13 cellular contexts compared by ENCODE assay signal in the genomic region with DNA sequence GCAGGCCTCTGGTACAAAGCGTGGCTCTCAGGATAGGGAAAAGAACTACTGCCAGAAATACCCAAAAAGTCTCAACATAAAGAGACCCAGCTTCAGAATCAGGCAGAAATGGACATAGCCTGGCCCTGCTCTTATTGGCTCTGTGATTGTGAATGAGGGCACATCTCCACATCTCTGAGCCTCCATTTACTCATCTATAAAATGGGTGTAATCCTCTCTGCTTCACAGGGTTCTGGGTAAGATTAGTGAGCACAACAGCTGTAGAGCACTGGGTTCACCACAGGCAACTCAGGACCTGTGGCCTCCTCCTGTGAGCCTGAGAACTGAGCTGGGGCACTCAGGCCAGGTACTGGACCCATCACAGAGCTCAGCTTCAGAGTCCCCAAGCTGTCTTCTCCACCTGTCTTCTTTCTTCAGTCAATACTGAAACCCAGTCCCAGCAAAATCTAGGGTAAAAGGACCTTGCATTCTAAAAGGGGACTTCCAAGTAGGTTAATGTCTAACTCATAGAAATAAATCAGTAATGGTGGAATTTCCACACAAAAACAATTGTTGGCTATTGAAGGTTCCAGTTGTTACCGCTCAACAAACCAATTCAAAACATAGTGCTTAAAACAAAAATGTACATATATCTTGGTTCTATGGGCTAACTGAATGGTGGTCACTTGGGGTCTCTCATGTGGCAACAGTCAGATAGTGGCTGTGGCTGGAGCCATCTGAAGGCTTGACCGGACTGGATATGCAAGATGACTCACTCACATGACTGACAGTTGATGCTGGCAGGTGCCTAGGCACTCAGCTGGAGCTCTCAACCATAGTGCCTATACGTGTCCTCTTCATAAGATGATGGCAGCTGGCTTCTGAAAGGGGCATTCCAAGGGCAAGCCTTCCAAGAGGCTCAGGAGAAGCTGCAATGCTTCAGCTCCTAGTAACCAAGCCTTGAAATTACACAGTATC. TPM values are rescaled to one million over a fixed set of nuclear protein-coding genes. Genes with fewer than 3 reads are reported as not detected.
DNase-seq lines count a peak whose midpoint lies in the region; ATAC-seq, FAIRE-seq and TF ChIP-seq lines count a peak whose summit lies in the region.
"Had no signal": no experiment of that assay in that cellular context is flagged by ENCODE, and none has a peak within 500 bp of the region (broad histone marks: within the 10 kb centered on the region; RNA-seq: fewer than 3 reads in every experiment).

No MANE protein-coding gene starts in this region.

- no peaks in the 10 kb centered on the region for H3K9me3 ChIP-seq in gastrocnemius medialis
- H3K9me3 ChIP-seq: A549, uterus had no signal

- TF ChIP-seq POLR2A in gastrocnemius medialis (IDR thresholded peaks at IDR 0.05) (no peak), GM12891 (IDR thresholded peaks at IDR 0.05; ENCODE audit: low read depth, low read length) (no peak)

- in situ Hi-C loops in ACHN (cut with HindIII; ENCODE audit: low pct_ligation_motif_present, low pct_unique_long_range_greater_than_20kb, low sequenced_read_pairs) (no loop called here), gastrocnemius medialis (cut with MboI; ENCODE audit: low sequenced_read_pairs in 4 of 4) (no loop called here)

- peak; percentile 43 for DNase-seq in ACHN
- DNase-seq in activated T-cell treated with anti-CD3 and anti-CD28 coated beads, Interleukin-2, amount 50 U/mL, for 48 hours: no peak
- no peak for DNase-seq in gastrocnemius medialis
- DNase-seq in GM12891 (ENCODE audit: insufficient read length, low spot score): no peak
- no peak for DNase-seq in NCI-H82 treated with DMSO at 0.1 percent for 48 hours (lab: John Stamatoyannopoulos, UW; ENCODE audit: unreplicated experiment)
- DNase-seq: activated T-cell treated with anti-CD3 and anti-CD28 coated beads, Interleukin-2, amount 50 U/mL, for 4 hours; right cardiac atrium; uterus had no signal

- intact Hi-C loops in gastrocnemius medialis (cut with DNase I; ENCODE audit: low total_unique reads): no loop called here

- no peak overlapping the region for H3K4me3 ChIP-seq in gastrocnemius medialis
- H3K4me3 ChIP-seq: A549, uterus had no signal

- TF ChIP-seq CTCF in gastrocnemius medialis (IDR thresholded peaks at IDR 0.05 in 4 of 5, conservative IDR thresholded peaks at IDR 0.05 in 1 of 5): no peak

- H3K4me1 ChIP-seq in gastrocnemius medialis: peaks cover 0 to 7% of the 10 kb centered on the region in 2 donors
- H3K4me1 ChIP-seq: A549, uterus had no signal

- no peak overlapping the region for H3K27ac ChIP-seq in gastrocnemius medialis
- H3K27ac ChIP-seq: A549, uterus, VCaP had no signal

- FAIRE-seq in GM12891 (lab: Jason Lieb, UNC): no peak
- FAIRE-seq: A549 had no signal

- H3K36me3 ChIP-seq in gastrocnemius medialis: no peaks in the 10 kb centered on the region
- H3K36me3 ChIP-seq: uterus had no signal

- ATAC-seq in GM19043 (IDR thresholded peaks at IDR 0.05; ENCODE audit: low read depth, unreplicated experiment) (peak; percentile 59), HG02571 (IDR thresholded peaks at IDR 0.05; ENCODE audit: unreplicated experiment) (peak; percentile 67), HG03196 (IDR thresholded peaks at IDR 0.05; ENCODE audit: unreplicated experiment) (peak; percentile 83), gastrocnemius medialis (no peak)
- ATAC-seq: A549; activated T-cell treated with anti-CD3 and anti-CD28 coated beads, Interleukin-2, amount 50 U/mL, for 4 hours; right cardiac atrium had no signal

- H3K27me3 ChIP-seq in gastrocnemius medialis: no peaks in the 10 kb centered on the region
- H3K27me3 ChIP-seq: uterus had no signal

TF ChIP-seq in GM12891, 5 proteins besides CTCF, POLR2A, EP300 and RAD21:
- TF ChIP-seq POU2F2 (IDR thresholded peaks at IDR 0.05; ENCODE audit: low read depth, low read length): no peak
- no peak for TF ChIP-seq SPI1 (IDR thresholded peaks at IDR 0.05; ENCODE audit: low read depth, low read length)
- TF ChIP-seq PAX5 (IDR thresholded peaks at IDR 0.05; ENCODE audit: insufficient read depth, low read length, severe bottlenecking): no peak
- no peak for TF ChIP-seq POLR2AphosphoS5 (IDR thresholded peaks at IDR 0.05; ENCODE audit: low read depth, low read length)
- TF ChIP-seq TAF1 (IDR thresholded peaks at IDR 0.05; ENCODE audit: low read depth, low read length): no peak

RNA-seq across cellular contexts. Expression of a gene that starts 47.3 kb away (rescaled TPM):
- total RNA-seq in gastrocnemius medialis: not detected
- polyA plus RNA-seq in GM12891 (2012; ENCODE audit: low read depth, missing spikeins): not detected
- total RNA-seq: activated T-cell treated with anti-CD3 and anti-CD28 coated beads, Interleukin-2, amount 50 U/mL, for 4 hours; right cardiac atrium; uterus had no signal
- polyA plus RNA-seq: A549, right cardiac atrium had no signal

Comparison
In these comparisons a context has a peak if more than half of its experiments do, and no peak if none do; other contexts are left out.
1. ATAC-seq: peak in GM19043 (single experiment), HG02571 (single experiment) and HG03196 (single experiment); none in gastrocnemius medialis (0 of 2).